In the genomic region with DNA sequence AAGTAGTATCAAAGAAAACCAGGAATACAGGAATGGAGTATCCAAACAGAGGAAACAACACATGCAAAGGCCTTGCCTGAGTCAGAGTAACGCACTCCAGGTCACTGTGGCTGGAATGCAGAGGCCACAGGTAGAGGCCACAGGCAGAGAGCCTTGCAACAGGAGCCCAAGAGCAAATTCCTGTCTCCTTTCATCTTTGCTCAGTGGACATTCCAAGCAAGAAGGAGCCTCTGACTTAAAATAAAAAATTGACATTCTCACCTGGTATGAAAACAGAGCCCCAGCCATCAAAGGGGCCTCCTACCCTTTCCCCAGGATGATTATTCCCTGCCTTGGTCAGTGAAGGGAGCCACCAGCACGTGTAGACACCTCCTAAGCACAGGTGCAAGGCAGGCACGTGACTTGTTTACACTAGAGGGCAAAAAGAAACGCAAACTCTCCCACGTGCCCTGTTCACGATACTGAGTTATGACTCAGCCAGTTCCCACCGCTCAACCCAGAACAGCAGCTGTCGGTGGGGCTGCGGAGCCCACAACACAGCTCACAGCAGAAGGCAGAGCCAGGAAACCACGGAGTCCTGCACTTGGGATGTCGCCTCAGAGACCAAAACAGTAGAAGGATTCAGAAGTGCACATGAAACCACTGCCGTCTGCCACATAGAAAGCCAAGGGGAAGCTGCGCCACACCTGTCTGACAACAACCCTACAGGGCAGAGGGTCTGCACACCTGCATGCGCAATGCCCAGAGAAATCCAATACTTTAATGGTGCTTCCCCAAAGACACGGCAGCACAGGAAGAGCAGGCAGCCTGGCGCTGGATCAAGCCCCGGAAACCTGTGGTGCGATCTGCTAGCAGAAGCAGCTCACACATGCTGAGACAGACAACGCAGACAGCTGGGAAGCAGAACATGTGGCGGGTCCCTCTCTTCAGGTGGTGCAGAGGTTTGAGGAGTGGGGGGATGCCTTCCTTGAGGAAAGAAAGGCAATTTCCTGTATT, we compare ENCODE assay signal across 1 cellular context.
TF ChIP-seq lines count a peak whose summit lies in the region.

No MANE protein-coding gene starts in this region.

TF ChIP-seq in HepG2, 621 proteins besides CTCF, POLR2A, EP300 and RAD21 (continued from another document and continues in another):
- TF ChIP-seq, protein P1, sequence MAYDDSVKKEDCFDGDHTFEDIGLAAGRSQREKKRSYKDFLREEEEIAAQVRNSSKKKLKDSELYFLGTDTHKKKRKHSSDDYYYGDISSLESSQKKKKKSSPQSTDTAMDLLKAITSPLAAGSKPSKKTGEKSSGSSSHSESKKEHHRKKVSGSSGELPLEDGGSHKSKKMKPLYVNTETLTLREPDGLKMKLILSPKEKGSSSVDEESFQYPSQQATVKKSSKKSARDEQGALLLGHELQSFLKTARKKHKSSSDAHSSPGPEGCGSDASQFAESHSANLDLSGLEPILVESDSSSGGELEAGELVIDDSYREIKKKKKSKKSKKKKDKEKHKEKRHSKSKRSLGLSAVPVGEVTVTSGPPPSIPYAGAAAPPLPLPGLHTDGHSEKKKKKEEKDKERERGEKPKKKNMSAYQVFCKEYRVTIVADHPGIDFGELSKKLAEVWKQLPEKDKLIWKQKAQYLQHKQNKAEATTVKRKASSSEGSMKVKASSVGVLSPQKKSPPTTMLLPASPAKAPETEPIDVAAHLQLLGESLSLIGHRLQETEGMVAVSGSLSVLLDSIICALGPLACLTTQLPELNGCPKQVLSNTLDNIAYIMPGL (CRISPR knock-in tag; IDR thresholded peaks at IDR 0.05; ENCODE audit: borderline replicate concordance in 1 of 2, low read depth in 1 of 2): peak; percentile 46 to 64; a peak in 3 of 4 replicates
- TF ChIP-seq ZNF556 (CRISPR knock-in tag; IDR thresholded peaks at IDR 0.05; ENCODE audit: borderline replicate concordance) (peak; percentile 86), DNMT1 (CRISPR knock-in tag; IDR thresholded peaks at IDR 0.05) (no peak), ZC3H13 (CRISPR knock-in tag; IDR thresholded peaks at IDR 0.05) (no peak), RAD51 (IDR thresholded peaks at IDR 0.05; ENCODE audit: borderline replicate concordance) (peak; percentile 90), ZNF766 (CRISPR knock-in tag; IDR thresholded peaks at IDR 0.05; ENCODE audit: borderline replicate concordance) (peak; percentile 57; the same call in 1 of the 2 replicates), ZSCAN31 (CRISPR knock-in tag; IDR thresholded peaks at IDR 0.05; ENCODE audit: low read depth) (peak; percentile 15; the same call in 1 of the 2 replicates), GLI4 (CRISPR knock-in tag; IDR thresholded peaks at IDR 0.05; ENCODE audit: borderline replicate concordance) (peak; percentile 45; the same call in 1 of the 2 replicates), CBFB (CRISPR knock-in tag; IDR thresholded peaks at IDR 0.05) (peak; percentile 66; the same call in 1 of the 2 replicates), BCL6 (CRISPR knock-in tag; IDR thresholded peaks at IDR 0.05) (peak; percentile 71), NFIB (CRISPR knock-in tag; IDR thresholded peaks at IDR 0.05; ENCODE audit: borderline replicate concordance) (no peak), MAFK (conservative IDR thresholded peaks at IDR 0.05 in 1 of 2, IDR thresholded peaks at IDR 0.05 in 1 of 2; ENCODE audit: low read length in 2 of 2) (peak in 1 of 2 experiments; percentile 53; a peak in 2 of 4 replicates), ZFP1 (CRISPR knock-in tag; IDR thresholded peaks at IDR 0.05) (peak; percentile 76; the same call in 1 of the 2 replicates), THYN1 (CRISPR knock-in tag; IDR thresholded peaks at IDR 0.05; ENCODE audit: borderline replicate concordance, low read depth) (no peak), FIP1L1 (IDR thresholded peaks at IDR 0.05; ENCODE audit: borderline replicate concordance, insufficient read depth, low read depth, low read length) (no peak), PITX1 (CRISPR knock-in tag; IDR thresholded peaks at IDR 0.05) (peak; percentile 88), ZNF781 (CRISPR knock-in tag; IDR thresholded peaks at IDR 0.05; ENCODE audit: borderline replicate concordance, not compliant biosample characterization) (peak; percentile 98), HNF4G (IDR thresholded peaks at IDR 0.05; ENCODE audit: borderline replicate concordance, low read depth, low read length) (peak; percentile 81), HNF4G (CRISPR knock-in tag; IDR thresholded peaks at IDR 0.05; ENCODE audit: borderline replicate concordance, low read depth) (peak; percentile 62; the same call in 1 of the 2 replicates), ZNF225 (CRISPR knock-in tag; IDR thresholded peaks at IDR 0.05) (no peak; the same call in 1 of the 2 replicates), CCDC6 (CRISPR knock-in tag; IDR thresholded peaks at IDR 0.05) (peak; percentile 61; the same call in 1 of the 2 replicates), PRMT3 (CRISPR knock-in tag; IDR thresholded peaks at IDR 0.05; ENCODE audit: borderline replicate concordance, low read depth) (no peak), MTA3 (CRISPR knock-in tag; IDR thresholded peaks at IDR 0.05) (no peak), KDM5B (CRISPR knock-in tag; IDR thresholded peaks at IDR 0.05; ENCODE audit: borderline replicate concordance) (peak; percentile 75; the same call in 1 of the 2 replicates)
- TF ChIP-seq, protein P2, sequence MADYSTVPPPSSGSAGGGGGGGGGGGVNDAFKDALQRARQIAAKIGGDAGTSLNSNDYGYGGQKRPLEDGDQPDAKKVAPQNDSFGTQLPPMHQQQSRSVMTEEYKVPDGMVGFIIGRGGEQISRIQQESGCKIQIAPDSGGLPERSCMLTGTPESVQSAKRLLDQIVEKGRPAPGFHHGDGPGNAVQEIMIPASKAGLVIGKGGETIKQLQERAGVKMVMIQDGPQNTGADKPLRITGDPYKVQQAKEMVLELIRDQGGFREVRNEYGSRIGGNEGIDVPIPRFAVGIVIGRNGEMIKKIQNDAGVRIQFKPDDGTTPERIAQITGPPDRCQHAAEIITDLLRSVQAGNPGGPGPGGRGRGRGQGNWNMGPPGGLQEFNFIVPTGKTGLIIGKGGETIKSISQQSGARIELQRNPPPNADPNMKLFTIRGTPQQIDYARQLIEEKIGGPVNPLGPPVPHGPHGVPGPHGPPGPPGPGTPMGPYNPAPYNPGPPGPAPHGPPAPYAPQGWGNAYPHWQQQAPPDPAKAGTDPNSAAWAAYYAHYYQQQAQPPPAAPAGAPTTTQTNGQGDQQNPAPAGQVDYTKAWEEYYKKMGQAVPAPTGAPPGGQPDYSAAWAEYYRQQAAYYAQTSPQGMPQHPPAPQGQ (CRISPR knock-in tag; IDR thresholded peaks at IDR 0.05; ENCODE audit: borderline replicate concordance): no peak
- TF ChIP-seq, protein P3, sequence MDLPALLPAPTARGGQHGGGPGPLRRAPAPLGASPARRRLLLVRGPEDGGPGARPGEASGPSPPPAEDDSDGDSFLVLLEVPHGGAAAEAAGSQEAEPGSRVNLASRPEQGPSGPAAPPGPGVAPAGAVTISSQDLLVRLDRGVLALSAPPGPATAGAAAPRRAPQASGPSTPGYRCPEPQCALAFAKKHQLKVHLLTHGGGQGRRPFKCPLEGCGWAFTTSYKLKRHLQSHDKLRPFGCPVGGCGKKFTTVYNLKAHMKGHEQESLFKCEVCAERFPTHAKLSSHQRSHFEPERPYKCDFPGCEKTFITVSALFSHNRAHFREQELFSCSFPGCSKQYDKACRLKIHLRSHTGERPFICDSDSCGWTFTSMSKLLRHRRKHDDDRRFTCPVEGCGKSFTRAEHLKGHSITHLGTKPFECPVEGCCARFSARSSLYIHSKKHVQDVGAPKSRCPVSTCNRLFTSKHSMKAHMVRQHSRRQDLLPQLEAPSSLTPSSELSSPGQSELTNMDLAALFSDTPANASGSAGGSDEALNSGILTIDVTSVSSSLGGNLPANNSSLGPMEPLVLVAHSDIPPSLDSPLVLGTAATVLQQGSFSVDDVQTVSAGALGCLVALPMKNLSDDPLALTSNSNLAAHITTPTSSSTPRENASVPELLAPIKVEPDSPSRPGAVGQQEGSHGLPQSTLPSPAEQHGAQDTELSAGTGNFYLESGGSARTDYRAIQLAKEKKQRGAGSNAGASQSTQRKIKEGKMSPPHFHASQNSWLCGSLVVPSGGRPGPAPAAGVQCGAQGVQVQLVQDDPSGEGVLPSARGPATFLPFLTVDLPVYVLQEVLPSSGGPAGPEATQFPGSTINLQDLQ (CRISPR knock-in tag; IDR thresholded peaks at IDR 0.05): peak; percentile 75; the same call in 1 of the 2 replicates
- TF ChIP-seq, protein P4, sequence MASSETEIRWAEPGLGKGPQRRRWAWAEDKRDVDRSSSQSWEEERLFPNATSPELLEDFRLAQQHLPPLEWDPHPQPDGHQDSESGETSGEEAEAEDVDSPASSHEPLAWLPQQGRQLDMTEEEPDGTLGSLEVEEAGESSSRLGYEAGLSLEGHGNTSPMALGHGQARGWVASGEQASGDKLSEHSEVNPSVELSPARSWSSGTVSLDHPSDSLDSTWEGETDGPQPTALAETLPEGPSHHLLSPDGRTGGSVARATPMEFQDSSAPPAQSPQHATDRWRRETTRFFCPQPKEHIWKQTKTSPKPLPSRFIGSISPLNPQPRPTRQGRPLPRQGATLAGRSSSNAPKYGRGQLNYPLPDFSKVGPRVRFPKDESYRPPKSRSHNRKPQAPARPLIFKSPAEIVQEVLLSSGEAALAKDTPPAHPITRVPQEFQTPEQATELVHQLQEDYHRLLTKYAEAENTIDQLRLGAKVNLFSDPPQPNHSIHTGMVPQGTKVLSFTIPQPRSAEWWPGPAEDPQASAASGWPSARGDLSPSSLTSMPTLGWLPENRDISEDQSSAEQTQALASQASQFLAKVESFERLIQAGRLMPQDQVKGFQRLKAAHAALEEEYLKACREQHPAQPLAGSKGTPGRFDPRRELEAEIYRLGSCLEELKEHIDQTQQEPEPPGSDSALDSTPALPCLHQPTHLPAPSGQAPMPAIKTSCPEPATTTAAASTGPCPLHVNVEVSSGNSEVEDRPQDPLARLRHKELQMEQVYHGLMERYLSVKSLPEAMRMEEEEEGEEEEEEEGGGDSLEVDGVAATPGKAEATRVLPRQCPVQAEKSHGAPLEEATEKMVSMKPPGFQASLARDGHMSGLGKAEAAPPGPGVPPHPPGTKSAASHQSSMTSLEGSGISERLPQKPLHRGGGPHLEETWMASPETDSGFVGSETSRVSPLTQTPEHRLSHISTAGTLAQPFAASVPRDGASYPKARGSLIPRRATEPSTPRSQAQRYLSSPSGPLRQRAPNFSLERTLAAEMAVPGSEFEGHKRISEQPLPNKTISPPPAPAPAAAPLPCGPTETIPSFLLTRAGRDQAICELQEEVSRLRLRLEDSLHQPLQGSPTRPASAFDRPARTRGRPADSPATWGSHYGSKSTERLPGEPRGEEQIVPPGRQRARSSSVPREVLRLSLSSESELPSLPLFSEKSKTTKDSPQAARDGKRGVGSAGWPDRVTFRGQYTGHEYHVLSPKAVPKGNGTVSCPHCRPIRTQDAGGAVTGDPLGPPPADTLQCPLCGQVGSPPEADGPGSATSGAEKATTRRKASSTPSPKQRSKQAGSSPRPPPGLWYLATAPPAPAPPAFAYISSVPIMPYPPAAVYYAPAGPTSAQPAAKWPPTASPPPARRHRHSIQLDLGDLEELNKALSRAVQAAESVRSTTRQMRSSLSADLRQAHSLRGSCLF (CRISPR knock-in tag; IDR thresholded peaks at IDR 0.05; ENCODE audit: borderline replicate concordance): no peak
- TF ChIP-seq, protein P5, sequence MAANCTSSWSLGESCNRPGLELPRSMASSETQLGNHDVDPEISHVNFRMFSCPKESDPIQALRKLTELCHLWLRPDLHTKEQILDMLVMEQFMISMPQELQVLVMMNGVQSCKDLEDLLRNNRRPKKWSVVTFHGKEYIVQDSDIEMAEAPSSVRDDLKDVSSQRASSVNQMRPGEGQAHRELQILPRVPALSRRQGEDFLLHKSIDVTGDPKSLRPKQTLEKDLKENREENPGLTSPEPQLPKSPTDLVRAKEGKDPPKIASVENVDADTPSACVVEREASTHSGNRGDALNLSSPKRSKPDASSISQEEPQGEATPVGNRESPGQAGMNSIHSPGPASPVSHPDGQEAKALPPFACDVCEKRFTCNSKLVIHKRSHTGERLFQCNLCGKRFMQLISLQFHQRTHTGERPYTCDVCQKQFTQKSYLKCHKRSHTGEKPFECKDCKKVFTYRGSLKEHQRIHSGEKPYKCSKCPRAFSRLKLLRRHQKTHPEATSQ (CRISPR knock-in tag; IDR thresholded peaks at IDR 0.05; ENCODE audit: borderline replicate concordance): 0 out of 2 replicates have a peak, but pooled peaks have one; percentile 67
- TF ChIP-seq, protein P6, sequence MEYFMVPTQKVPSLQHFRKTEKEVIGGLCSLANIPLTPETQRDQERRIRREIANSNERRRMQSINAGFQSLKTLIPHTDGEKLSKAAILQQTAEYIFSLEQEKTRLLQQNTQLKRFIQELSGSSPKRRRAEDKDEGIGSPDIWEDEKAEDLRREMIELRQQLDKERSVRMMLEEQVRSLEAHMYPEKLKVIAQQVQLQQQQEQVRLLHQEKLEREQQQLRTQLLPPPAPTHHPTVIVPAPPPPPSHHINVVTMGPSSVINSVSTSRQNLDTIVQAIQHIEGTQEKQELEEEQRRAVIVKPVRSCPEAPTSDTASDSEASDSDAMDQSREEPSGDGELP (IDR thresholded peaks at IDR 0.05; ENCODE audit: borderline replicate concordance, low read depth): peak; percentile 85
- TF ChIP-seq, protein P7, sequence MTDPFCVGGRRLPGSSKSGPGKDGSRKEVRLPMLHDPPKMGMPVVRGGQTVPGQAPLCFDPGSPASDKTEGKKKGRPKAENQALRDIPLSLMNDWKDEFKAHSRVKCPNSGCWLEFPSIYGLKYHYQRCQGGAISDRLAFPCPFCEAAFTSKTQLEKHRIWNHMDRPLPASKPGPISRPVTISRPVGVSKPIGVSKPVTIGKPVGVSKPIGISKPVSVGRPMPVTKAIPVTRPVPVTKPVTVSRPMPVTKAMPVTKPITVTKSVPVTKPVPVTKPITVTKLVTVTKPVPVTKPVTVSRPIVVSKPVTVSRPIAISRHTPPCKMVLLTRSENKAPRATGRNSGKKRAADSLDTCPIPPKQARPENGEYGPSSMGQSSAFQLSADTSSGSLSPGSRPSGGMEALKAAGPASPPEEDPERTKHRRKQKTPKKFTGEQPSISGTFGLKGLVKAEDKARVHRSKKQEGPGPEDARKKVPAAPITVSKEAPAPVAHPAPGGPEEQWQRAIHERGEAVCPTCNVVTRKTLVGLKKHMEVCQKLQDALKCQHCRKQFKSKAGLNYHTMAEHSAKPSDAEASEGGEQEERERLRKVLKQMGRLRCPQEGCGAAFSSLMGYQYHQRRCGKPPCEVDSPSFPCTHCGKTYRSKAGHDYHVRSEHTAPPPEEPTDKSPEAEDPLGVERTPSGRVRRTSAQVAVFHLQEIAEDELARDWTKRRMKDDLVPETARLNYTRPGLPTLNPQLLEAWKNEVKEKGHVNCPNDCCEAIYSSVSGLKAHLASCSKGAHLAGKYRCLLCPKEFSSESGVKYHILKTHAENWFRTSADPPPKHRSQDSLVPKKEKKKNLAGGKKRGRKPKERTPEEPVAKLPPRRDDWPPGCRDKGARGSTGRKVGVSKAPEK (CRISPR knock-in tag; IDR thresholded peaks at IDR 0.05; ENCODE audit: borderline replicate concordance): no peak
- TF ChIP-seq, protein P8, sequence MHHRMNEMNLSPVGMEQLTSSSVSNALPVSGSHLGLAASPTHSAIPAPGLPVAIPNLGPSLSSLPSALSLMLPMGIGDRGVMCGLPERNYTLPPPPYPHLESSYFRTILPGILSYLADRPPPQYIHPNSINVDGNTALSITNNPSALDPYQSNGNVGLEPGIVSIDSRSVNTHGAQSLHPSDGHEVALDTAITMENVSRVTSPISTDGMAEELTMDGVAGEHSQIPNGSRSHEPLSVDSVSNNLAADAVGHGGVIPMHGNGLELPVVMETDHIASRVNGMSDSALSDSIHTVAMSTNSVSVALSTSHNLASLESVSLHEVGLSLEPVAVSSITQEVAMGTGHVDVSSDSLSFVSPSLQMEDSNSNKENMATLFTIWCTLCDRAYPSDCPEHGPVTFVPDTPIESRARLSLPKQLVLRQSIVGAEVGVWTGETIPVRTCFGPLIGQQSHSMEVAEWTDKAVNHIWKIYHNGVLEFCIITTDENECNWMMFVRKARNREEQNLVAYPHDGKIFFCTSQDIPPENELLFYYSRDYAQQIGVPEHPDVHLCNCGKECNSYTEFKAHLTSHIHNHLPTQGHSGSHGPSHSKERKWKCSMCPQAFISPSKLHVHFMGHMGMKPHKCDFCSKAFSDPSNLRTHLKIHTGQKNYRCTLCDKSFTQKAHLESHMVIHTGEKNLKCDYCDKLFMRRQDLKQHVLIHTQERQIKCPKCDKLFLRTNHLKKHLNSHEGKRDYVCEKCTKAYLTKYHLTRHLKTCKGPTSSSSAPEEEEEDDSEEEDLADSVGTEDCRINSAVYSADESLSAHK (CRISPR knock-in tag; IDR thresholded peaks at IDR 0.05; ENCODE audit: borderline replicate concordance): no peak
